In the genomic region with DNA sequence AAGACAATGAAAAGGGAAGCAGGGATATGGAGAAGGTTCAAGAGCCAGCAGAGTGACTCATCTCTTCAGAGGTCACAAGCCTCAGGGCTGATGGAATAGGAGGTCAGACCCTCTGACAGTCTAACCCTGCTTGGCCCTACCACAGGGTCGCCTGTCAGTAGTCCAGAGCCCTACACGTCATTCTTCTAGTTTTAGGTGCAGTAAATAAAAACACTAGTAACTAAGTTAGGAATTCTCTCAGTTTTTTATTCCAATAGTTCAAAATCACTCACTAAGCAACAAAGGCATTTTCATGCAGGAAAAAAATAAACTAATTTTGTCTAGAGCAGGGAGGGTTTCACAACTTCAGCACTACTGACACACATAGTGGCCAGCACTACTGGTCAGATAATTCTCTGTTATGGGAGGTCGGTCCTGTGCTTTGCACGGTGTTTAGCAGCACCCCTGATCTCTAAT, we compare ENCODE assay signal across 8 cellular contexts. TPM values are rescaled to one million over a fixed set of nuclear protein-coding genes. Genes with fewer than 3 reads are reported as not detected.
DNase-seq lines count a peak whose midpoint lies in the region; ATAC-seq and TF ChIP-seq lines count a peak whose summit lies in the region.

No MANE protein-coding gene starts in this region.

- H3K9me3 ChIP-seq in prostate gland: no peaks in the 10 kb centered on the region

- no peaks in the 10 kb centered on the region for H3K9me3 Mint-ChIP-seq in immature natural killer cell

- H3K27me3 Mint-ChIP-seq in immature natural killer cell (ENCODE audit: low read depth in 3 of 3): peaks cover 0 to 2% (median 2%) of the 10 kb centered on the region in 3 donors

- 74% methylated on average over 4 of the region's 4 CpGs for WGBS in prostate gland

- TF ChIP-seq CTCF in prostate gland (IDR thresholded peaks at IDR 0.05): no peak

- no peak overlapping the region for H3K4me3 ChIP-seq in prostate gland

- DNase-seq in EL (peak; percentile 31), foreskin melanocyte (peak; percentile 26), pulmonary artery endothelial cell (ENCODE audit: low read depth, low spot score) (peak; percentile 54), COR-L47 (lab: John Stamatoyannopoulos, UW) (no peak), prostate gland (ENCODE audit: low spot score) (no peak), HPDE6-E6E7 (ENCODE audit: extremely low spot score) (no peak), immature natural killer cell (no peak)

- H3K36me3 Mint-ChIP-seq in immature natural killer cell: peaks cover 0 to 3% (median 0%) of the 10 kb centered on the region in 3 donors

- peak; percentile 43; the same call in 2 of the 3 replicates for ATAC-seq in SK-N-SH treated with all-trans-retinoic acid at 6 μM for 48 hours

- intact Hi-C loops in prostate gland (cut with DNase I): no loop called here

- peak overlapping the region in 1 of 6 donors; percentile 55 for H3K27ac Mint-ChIP-seq in immature natural killer cell

- no peaks in the 10 kb centered on the region for H3K4me1 ChIP-seq in prostate gland (replicated peaks)

- no peaks in the 10 kb centered on the region for H3K36me3 ChIP-seq in prostate gland

- no peaks in the 10 kb centered on the region for H3K27me3 ChIP-seq in prostate gland (replicated peaks; ENCODE audit: insufficient read depth)

- no peak overlapping the region for H3K27ac ChIP-seq in prostate gland

- peak overlapping the region in 1 of 5 donors; percentile 1 for H3K4me3 Mint-ChIP-seq in immature natural killer cell

- TF ChIP-seq POLR2A in prostate gland (IDR thresholded peaks at IDR 0.05): no peak

- peaks cover 50 to 67% of the 10 kb centered on the region in 2 donors for H3K4me1 Mint-ChIP-seq in immature natural killer cell

TF ChIP-seq in SK-N-SH treated with all-trans-retinoic acid at 6 μM for 48 hours, 23 proteins besides CTCF, POLR2A, EP300 and RAD21:
- TF ChIP-seq BACH2 (CRISPR knock-in tag; IDR thresholded peaks at IDR 0.05; ENCODE audit: borderline replicate concordance) (no peak), ZNF565 (CRISPR knock-in tag; conservative IDR thresholded peaks at IDR 0.05; ENCODE audit: low read depth) (no peak), OSR1 (CRISPR knock-in tag; IDR thresholded peaks at IDR 0.05) (no peak), TCF4 (CRISPR knock-in tag; IDR thresholded peaks at IDR 0.05; ENCODE audit: borderline replicate concordance) (no peak), SNAI2 (CRISPR knock-in tag; IDR thresholded peaks at IDR 0.05) (no peak), ZC3H10 (CRISPR knock-in tag; IDR thresholded peaks at IDR 0.05) (no peak), ZNF8 (CRISPR knock-in tag; IDR thresholded peaks at IDR 0.05) (no peak), GLIS3 (CRISPR knock-in tag; IDR thresholded peaks at IDR 0.05) (no peak), CSDC2 (CRISPR knock-in tag; IDR thresholded peaks at IDR 0.05) (no peak), ISL1 (CRISPR knock-in tag; IDR thresholded peaks at IDR 0.05) (no peak), ZFP30 (CRISPR knock-in tag; IDR thresholded peaks at IDR 0.05) (no peak), TOX (CRISPR knock-in tag; IDR thresholded peaks at IDR 0.05; ENCODE audit: borderline replicate concordance) (no peak)
- TF ChIP-seq, protein P1, sequence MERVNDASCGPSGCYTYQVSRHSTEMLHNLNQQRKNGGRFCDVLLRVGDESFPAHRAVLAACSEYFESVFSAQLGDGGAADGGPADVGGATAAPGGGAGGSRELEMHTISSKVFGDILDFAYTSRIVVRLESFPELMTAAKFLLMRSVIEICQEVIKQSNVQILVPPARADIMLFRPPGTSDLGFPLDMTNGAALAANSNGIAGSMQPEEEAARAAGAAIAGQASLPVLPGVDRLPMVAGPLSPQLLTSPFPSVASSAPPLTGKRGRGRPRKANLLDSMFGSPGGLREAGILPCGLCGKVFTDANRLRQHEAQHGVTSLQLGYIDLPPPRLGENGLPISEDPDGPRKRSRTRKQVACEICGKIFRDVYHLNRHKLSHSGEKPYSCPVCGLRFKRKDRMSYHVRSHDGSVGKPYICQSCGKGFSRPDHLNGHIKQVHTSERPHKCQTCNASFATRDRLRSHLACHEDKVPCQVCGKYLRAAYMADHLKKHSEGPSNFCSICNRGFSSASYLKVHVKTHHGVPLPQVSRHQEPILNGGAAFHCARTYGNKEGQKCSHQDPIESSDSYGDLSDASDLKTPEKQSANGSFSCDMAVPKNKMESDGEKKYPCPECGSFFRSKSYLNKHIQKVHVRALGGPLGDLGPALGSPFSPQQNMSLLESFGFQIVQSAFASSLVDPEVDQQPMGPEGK (CRISPR knock-in tag; IDR thresholded peaks at IDR 0.05; ENCODE audit: borderline replicate concordance): no peak
- TF ChIP-seq, protein P2, sequence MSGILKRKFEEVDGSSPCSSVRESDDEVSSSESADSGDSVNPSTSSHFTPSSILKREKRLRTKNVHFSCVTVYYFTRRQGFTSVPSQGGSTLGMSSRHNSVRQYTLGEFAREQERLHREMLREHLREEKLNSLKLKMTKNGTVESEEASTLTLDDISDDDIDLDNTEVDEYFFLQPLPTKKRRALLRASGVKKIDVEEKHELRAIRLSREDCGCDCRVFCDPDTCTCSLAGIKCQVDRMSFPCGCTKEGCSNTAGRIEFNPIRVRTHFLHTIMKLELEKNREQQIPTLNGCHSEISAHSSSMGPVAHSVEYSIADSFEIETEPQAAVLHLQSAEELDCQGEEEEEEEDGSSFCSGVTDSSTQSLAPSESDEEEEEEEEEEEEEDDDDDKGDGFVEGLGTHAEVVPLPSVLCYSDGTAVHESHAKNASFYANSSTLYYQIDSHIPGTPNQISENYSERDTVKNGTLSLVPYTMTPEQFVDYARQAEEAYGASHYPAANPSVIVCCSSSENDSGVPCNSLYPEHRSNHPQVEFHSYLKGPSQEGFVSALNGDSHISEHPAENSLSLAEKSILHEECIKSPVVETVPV (CRISPR knock-in tag; IDR thresholded peaks at IDR 0.05): no peak
- TF ChIP-seq, protein P3, sequence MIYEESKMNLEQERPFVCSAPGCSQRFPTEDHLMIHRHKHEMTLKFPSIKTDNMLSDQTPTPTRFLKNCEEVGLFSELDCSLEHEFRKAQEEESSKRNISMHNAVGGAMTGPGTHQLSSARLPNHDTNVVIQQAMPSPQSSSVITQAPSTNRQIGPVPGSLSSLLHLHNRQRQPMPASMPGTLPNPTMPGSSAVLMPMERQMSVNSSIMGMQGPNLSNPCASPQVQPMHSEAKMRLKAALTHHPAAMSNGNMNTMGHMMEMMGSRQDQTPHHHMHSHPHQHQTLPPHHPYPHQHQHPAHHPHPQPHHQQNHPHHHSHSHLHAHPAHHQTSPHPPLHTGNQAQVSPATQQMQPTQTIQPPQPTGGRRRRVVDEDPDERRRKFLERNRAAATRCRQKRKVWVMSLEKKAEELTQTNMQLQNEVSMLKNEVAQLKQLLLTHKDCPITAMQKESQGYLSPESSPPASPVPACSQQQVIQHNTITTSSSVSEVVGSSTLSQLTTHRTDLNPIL (CRISPR knock-in tag; IDR thresholded peaks at IDR 0.05; ENCODE audit: low read depth): no peak
- TF ChIP-seq, protein P4, sequence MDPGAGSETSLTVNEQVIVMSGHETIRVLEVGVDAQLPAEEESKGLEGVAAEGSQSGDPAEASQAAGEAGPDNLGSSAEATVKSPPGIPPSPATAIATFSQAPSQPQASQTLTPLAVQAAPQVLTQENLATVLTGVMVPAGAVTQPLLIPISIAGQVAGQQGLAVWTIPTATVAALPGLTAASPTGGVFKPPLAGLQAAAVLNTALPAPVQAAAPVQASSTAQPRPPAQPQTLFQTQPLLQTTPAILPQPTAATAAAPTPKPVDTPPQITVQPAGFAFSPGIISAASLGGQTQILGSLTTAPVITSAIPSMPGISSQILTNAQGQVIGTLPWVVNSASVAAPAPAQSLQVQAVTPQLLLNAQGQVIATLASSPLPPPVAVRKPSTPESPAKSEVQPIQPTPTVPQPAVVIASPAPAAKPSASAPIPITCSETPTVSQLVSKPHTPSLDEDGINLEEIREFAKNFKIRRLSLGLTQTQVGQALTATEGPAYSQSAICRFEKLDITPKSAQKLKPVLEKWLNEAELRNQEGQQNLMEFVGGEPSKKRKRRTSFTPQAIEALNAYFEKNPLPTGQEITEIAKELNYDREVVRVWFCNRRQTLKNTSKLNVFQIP (CRISPR knock-in tag; IDR thresholded peaks at IDR 0.05; ENCODE audit: borderline replicate concordance, low read depth): no peak

RNA-seq across cellular contexts. Expression of a gene that starts 27.2 kb away (rescaled TPM):
- 23.5 and 25.2 TPM in 2 replicates for total RNA-seq in pulmonary artery endothelial cell
- 10 to 100 TPM; 23.5 to 46.1 TPM for total RNA-seq in prostate gland
- polyA plus RNA-seq in immature natural killer cell: 10 to 100 TPM in 2 of 3 donors, 1 to 10 TPM in 1; 4.5 to 15.6 (median 12.5) TPM

Comparison
In these comparisons a context has a peak if more than half of its experiments do, and no peak if none do; other contexts are left out.
1. DNase-seq: peak in EL (single experiment), foreskin melanocyte (single experiment) and pulmonary artery endothelial cell (single experiment); none in COR-L47 (single experiment), prostate gland (single experiment), HPDE6-E6E7 (single experiment) and immature natural killer cell (0 of 3).